Comparison of ENCODE assay signal across 1 cellular context in genomic region chr12:104288635-104289258, GRCh38.
TF ChIP-seq lines count a peak whose summit lies in the region.

No MANE protein-coding gene starts in this region.

TF ChIP-seq in HepG2, 621 proteins besides CTCF, POLR2A, EP300 and RAD21 (continued from another document and continues in another):
- TF ChIP-seq ZNF18 (CRISPR knock-in tag; IDR thresholded peaks at IDR 0.05; ENCODE audit: insufficient replicate concordance): no peak
- peak; percentile 77 for TF ChIP-seq TAF1 (CRISPR knock-in tag; IDR thresholded peaks at IDR 0.05)
- no peak for TF ChIP-seq ZNF513 (CRISPR knock-in tag; conservative IDR thresholded peaks at IDR 0.05)
- TF ChIP-seq KDM5B (CRISPR knock-in tag; IDR thresholded peaks at IDR 0.05; ENCODE audit: borderline replicate concordance): peak; percentile 89; the same call in 1 of the 2 replicates
- TF ChIP-seq POLR2AphosphoS2 (IDR thresholded peaks at IDR 0.05; ENCODE audit: low read depth, low read length): 0 out of 2 replicates have a peak, but pooled peaks have one; percentile 48
- no peak for TF ChIP-seq CHD2 (IDR thresholded peaks at IDR 0.05; ENCODE audit: low read depth, low read length)
- TF ChIP-seq SMAD1 (CRISPR knock-in tag; IDR thresholded peaks at IDR 0.05; ENCODE audit: borderline replicate concordance, low read depth): peak; percentile 61; the same call in 1 of the 2 replicates
- peak; percentile 68 for TF ChIP-seq PPARG (CRISPR knock-in tag; conservative IDR thresholded peaks at IDR 0.05)
- peak; percentile 83 for TF ChIP-seq TFE3 (CRISPR knock-in tag; IDR thresholded peaks at IDR 0.05)
- no peak for TF ChIP-seq LCORL (IDR thresholded peaks at IDR 0.05)
- TF ChIP-seq LCORL (CRISPR knock-in tag; IDR thresholded peaks at IDR 0.05): no peak; the same call in 1 of the 2 replicates
- TF ChIP-seq E2F1 (CRISPR knock-in tag; IDR thresholded peaks at IDR 0.05): peak; percentile 88
- peak; percentile 75 for TF ChIP-seq ZNF574 (CRISPR knock-in tag; IDR thresholded peaks at IDR 0.05)
- TF ChIP-seq YY1 (IDR thresholded peaks at IDR 0.05; ENCODE audit: insufficient read depth, insufficient replicate concordance, low read depth, low read length): peak; percentile 49
- peak; percentile 37; the same call in 1 of the 2 replicates for TF ChIP-seq ZSCAN30 (CRISPR knock-in tag; IDR thresholded peaks at IDR 0.05)
- peak; percentile 75 for TF ChIP-seq DRAP1 (CRISPR knock-in tag; IDR thresholded peaks at IDR 0.05)
- TF ChIP-seq FOXJ3 (CRISPR knock-in tag; IDR thresholded peaks at IDR 0.05; ENCODE audit: borderline replicate concordance): peak; percentile 65; the same call in 1 of the 2 replicates
- TF ChIP-seq RFX3 (CRISPR knock-in tag; IDR thresholded peaks at IDR 0.05): no peak
- 0 out of 2 replicates have a peak, but pooled peaks have one; percentile 41 for TF ChIP-seq ZBTB21 (CRISPR knock-in tag; IDR thresholded peaks at IDR 0.05)
- 0 out of 2 replicates have a peak, but pooled peaks have one; percentile 25 for TF ChIP-seq ARID3A (IDR thresholded peaks at IDR 0.05; ENCODE audit: low read depth, low read length)
- peak; percentile 88 for TF ChIP-seq MED1 (CRISPR knock-in tag; IDR thresholded peaks at IDR 0.05)
- TF ChIP-seq ZNF160 (CRISPR knock-in tag; IDR thresholded peaks at IDR 0.05): no peak
- peak; percentile 55; the same call in 1 of the 2 replicates for TF ChIP-seq ZNF225 (CRISPR knock-in tag; IDR thresholded peaks at IDR 0.05)
- peak; percentile 96 for TF ChIP-seq CCDC6 (CRISPR knock-in tag; IDR thresholded peaks at IDR 0.05)
- peak; percentile 74 for TF ChIP-seq ELF3 (CRISPR knock-in tag; IDR thresholded peaks at IDR 0.05)
- peak; percentile 12; the same call in 1 of the 2 replicates for TF ChIP-seq SKIL (CRISPR knock-in tag; IDR thresholded peaks at IDR 0.05; ENCODE audit: borderline replicate concordance)
- TF ChIP-seq SMAD3 (CRISPR knock-in tag; IDR thresholded peaks at IDR 0.05): peak; percentile 84
- TF ChIP-seq PBX3 (CRISPR knock-in tag; IDR thresholded peaks at IDR 0.05; ENCODE audit: borderline replicate concordance): no peak
- peak; percentile 69; the same call in 1 of the 2 replicates for TF ChIP-seq ETV5 (CRISPR knock-in tag; IDR thresholded peaks at IDR 0.05; ENCODE audit: borderline replicate concordance)
- TF ChIP-seq ZC3H4 (CRISPR knock-in tag; IDR thresholded peaks at IDR 0.05; ENCODE audit: borderline replicate concordance): peak; percentile 48; the same call in 1 of the 2 replicates
- TF ChIP-seq ZNF672 (CRISPR knock-in tag; IDR thresholded peaks at IDR 0.05): no peak
- peak; percentile 89 for TF ChIP-seq RXRB (CRISPR knock-in tag; IDR thresholded peaks at IDR 0.05; ENCODE audit: borderline replicate concordance)
- peak; percentile 86 for TF ChIP-seq IRF2 (CRISPR knock-in tag; IDR thresholded peaks at IDR 0.05)
- TF ChIP-seq ZNF280B (CRISPR knock-in tag; IDR thresholded peaks at IDR 0.05; ENCODE audit: borderline replicate concordance): peak; percentile 65; the same call in 1 of the 2 replicates
- peak; percentile 72; the same call in 1 of the 2 replicates for TF ChIP-seq NR0B2 (CRISPR knock-in tag; IDR thresholded peaks at IDR 0.05)
- TF ChIP-seq FOXP1 (IDR thresholded peaks at IDR 0.05): no peak
- TF ChIP-seq FOXP1 (CRISPR knock-in tag; IDR thresholded peaks at IDR 0.05): peak; percentile 33
- no peak for TF ChIP-seq ZNF557 (CRISPR knock-in tag; IDR thresholded peaks at IDR 0.05)
- peak; percentile 72; the same call in 1 of the 2 replicates for TF ChIP-seq ZBTB4 (CRISPR knock-in tag; IDR thresholded peaks at IDR 0.05; ENCODE audit: borderline replicate concordance)
